28 cellular contexts compared by ENCODE assay signal in genomic region chr10:112607506-112607905, GRCh38.
"Had no signal": no experiment of that assay in that cellular context is flagged by ENCODE, and none has a peak within 500 bp of the region (broad histone marks: within the 10 kb centered on the region; RNA-seq: fewer than 3 reads in every experiment).

No MANE protein-coding gene starts in this region.

- H3K4me3 ChIP-seq: stomach, suprapubic skin, testis, thoracic aorta, thyroid gland, tibial artery, tibial nerve, transverse colon, upper lobe of left lung, upper lobe of right lung, uterus, vagina had no signal

- H3K27ac ChIP-seq: stomach, suprapubic skin, testis, thoracic aorta, thyroid gland, tibial artery, tibial nerve, transverse colon, upper lobe of left lung, upper lobe of right lung, uterus, vagina had no signal

- H3K27me3 ChIP-seq: stomach, suprapubic skin, testis, thyroid gland, tibial artery, tibial nerve, transverse colon, upper lobe of left lung, upper lobe of right lung, uterus, vagina had no signal

- H3K9me3 ChIP-seq: stomach, suprapubic skin, testis, thoracic aorta, thyroid gland, tibial artery, tibial nerve, transverse colon, upper lobe of left lung, upper lobe of right lung, uterus, vagina had no signal

- H3K4me1 ChIP-seq: suprapubic skin, thyroid gland, tibial artery, tibial nerve, transverse colon, upper lobe of left lung, upper lobe of right lung, uterus, vagina had no signal

- H3K9me3 Mint-ChIP-seq: stimulated activated effector memory CD8-positive, alpha-beta T cell treated with anti-CD3 and anti-CD28 coated beads, Interleukin-12 subunit alpha, Interleukin-12 subunit beta, amount 100 ng/mL, for 72 hours; stimulated activated memory B cell treated with anti-CD40 and anti-IgM and Interleukin-4, amounts not matched to agents 10 μg/mL and 1 μg/mL and 100 μg/mL, for 72 hours; stimulated activated naive CD8-positive, alpha-beta T cell treated with anti-CD3 and anti-CD28 coated beads, Interleukin-15, amount 100 ng/mL, for 72 hours; stimulated activated naive CD8-positive, alpha-beta T cell treated with anti-CD3 and anti-CD28 coated beads, Interleukin-15, Interleukin-2, amounts not matched to agents 100 ng/mL and 50 ng/mL, for 24 hours; type B pancreatic cell had no signal

- H3K4me1 Mint-ChIP-seq: stimulated activated memory B cell treated with anti-CD40 and anti-IgM and Interleukin-4, amounts not matched to agents 10 μg/mL and 1 μg/mL and 100 μg/mL, for 72 hours had no signal

- H3K4me3 Mint-ChIP-seq: stimulated activated effector memory CD8-positive, alpha-beta T cell treated with anti-CD3 and anti-CD28 coated beads, Interleukin-12 subunit alpha, Interleukin-12 subunit beta, amount 100 ng/mL, for 72 hours; stimulated activated memory B cell treated with anti-CD40 and anti-IgM and Interleukin-4, amounts not matched to agents 10 μg/mL and 1 μg/mL and 100 μg/mL, for 72 hours; stimulated activated naive B cell treated with anti-CD40 and anti-IgM and Interleukin-4, amounts not matched to agents 10 μg/mL and 1 μg/mL and 100 μg/mL, for 72 hours; stimulated activated naive CD8-positive, alpha-beta T cell treated with anti-CD3 and anti-CD28 coated beads, Interleukin-15, amount 100 ng/mL, for 72 hours; stimulated activated naive CD8-positive, alpha-beta T cell treated with anti-CD3 and anti-CD28 coated beads, Interleukin-15, Interleukin-2, amounts not matched to agents 100 ng/mL and 50 ng/mL, for 24 hours; type B pancreatic cell had no signal

- DNase-seq: stimulated activated CD4-positive, alpha-beta T cell treated with anti-CD3 and anti-CD28 coated beads, Interleukin-2, amount 100 ng/mL, for 48 hours; stimulated activated CD4-positive, alpha-beta T cell treated with anti-CD3 and anti-CD28 coated beads, Interleukin-4, amount 100 ng/mL, for 1 hour; stimulated activated CD4-positive, alpha-beta T cell treated with anti-CD3 and anti-CD28 coated beads, Interleukin-4, amount 100 ng/mL, for 24 hours; stimulated activated CD4-positive, alpha-beta T cell treated with anti-CD3 and anti-CD28 coated beads, Interleukin-4, amount 100 ng/mL, for 4 hours; stimulated activated CD8-positive, alpha-beta memory T cell treated with anti-CD3 and anti-CD28 coated beads, Interleukin-4, amount 100 ng/mL, for 48 hours; stimulated activated naive B cell treated with anti-CD40 and anti-IgM and Interleukin-4, amounts not matched to agents 10 μg/mL and 1 μg/mL and 100 μg/mL, for 72 hours; stimulated activated naive CD4-positive, alpha-beta T cell; stimulated activated naive CD4-positive, alpha-beta T cell treated with Interleukin-2 at 50 U/mL for 16 hours; stimulated activated naive CD8-positive, alpha-beta T cell treated with anti-CD3 and anti-CD28 coated beads, Interleukin-15, amount 100 ng/mL, for 72 hours; stimulated activated naive CD8-positive, alpha-beta T cell treated with anti-CD3 and anti-CD28 coated beads, Interleukin-15, Interleukin-2, amounts not matched to agents 100 U/mL and 50 U/mL, for 24 hours; stomach; substantia nigra; testis; thyroid gland; tibial artery; transverse colon; trophoblast cell; upper lobe of left lung; upper lobe of right lung; uterus had no signal

- ATAC-seq: stimulated activated effector memory CD8-positive, alpha-beta T cell treated with anti-CD3 and anti-CD28 coated beads, Interleukin-12 subunit alpha, Interleukin-12 subunit beta, amount 100 ng/mL, for 72 hours; stimulated activated memory B cell treated with anti-CD40 and anti-IgM and Interleukin-4, amounts not matched to agents 10 μg/mL and 1 μg/mL and 100 μg/mL, for 72 hours; stimulated activated naive B cell treated with anti-CD40 and anti-IgM and Interleukin-4, amounts not matched to agents 10 μg/mL and 1 μg/mL and 100 μg/mL, for 72 hours; stimulated activated naive CD8-positive, alpha-beta T cell treated with anti-CD3 and anti-CD28 coated beads, Interleukin-15, amount 100 ng/mL, for 72 hours; stimulated activated naive CD8-positive, alpha-beta T cell treated with anti-CD3 and anti-CD28 coated beads, Interleukin-15, Interleukin-2, amounts not matched to agents 100 U/mL and 50 U/mL, for 24 hours; upper lobe of right lung had no signal

- H3K36me3 ChIP-seq: stomach, suprapubic skin, thoracic aorta, thyroid gland, tibial artery, transverse colon, upper lobe of left lung, upper lobe of right lung, uterus, vagina had no signal

- H3K27ac Mint-ChIP-seq: stimulated activated effector memory CD8-positive, alpha-beta T cell treated with anti-CD3 and anti-CD28 coated beads, Interleukin-12 subunit alpha, Interleukin-12 subunit beta, amount 100 ng/mL, for 72 hours; stimulated activated memory B cell treated with anti-CD40 and anti-IgM and Interleukin-4, amounts not matched to agents 10 μg/mL and 1 μg/mL and 100 μg/mL, for 72 hours; stimulated activated naive B cell treated with anti-CD40 and anti-IgM and Interleukin-4, amounts not matched to agents 10 μg/mL and 1 μg/mL and 100 μg/mL, for 72 hours; stimulated activated naive CD8-positive, alpha-beta T cell treated with anti-CD3 and anti-CD28 coated beads, Interleukin-15, amount 100 ng/mL, for 72 hours; stimulated activated naive CD8-positive, alpha-beta T cell treated with anti-CD3 and anti-CD28 coated beads, Interleukin-15, Interleukin-2, amounts not matched to agents 100 ng/mL and 50 ng/mL, for 24 hours; type B pancreatic cell had no signal

- H3K27me3 Mint-ChIP-seq: stimulated activated memory B cell treated with anti-CD40 and anti-IgM and Interleukin-4, amounts not matched to agents 10 μg/mL and 1 μg/mL and 100 μg/mL, for 72 hours; stimulated activated naive B cell treated with anti-CD40 and anti-IgM and Interleukin-4, amounts not matched to agents 10 μg/mL and 1 μg/mL and 100 μg/mL, for 72 hours; stimulated activated naive CD8-positive, alpha-beta T cell treated with anti-CD3 and anti-CD28 coated beads, Interleukin-15, amount 100 ng/mL, for 72 hours; stimulated activated naive CD8-positive, alpha-beta T cell treated with anti-CD3 and anti-CD28 coated beads, Interleukin-15, Interleukin-2, amounts not matched to agents 100 ng/mL and 50 ng/mL, for 24 hours; type B pancreatic cell had no signal
